ENCODE assay signal across 1 cellular context in genomic region chr16:78377312-78377711, GRCh38.
"Had no signal": no experiment of that assay in that cellular context is flagged by ENCODE, and none has a peak within 500 bp of the region (broad histone marks: within the 10 kb centered on the region; RNA-seq: fewer than 3 reads in every experiment).

No MANE protein-coding gene starts in this region.

- H3K36me3 ChIP-seq: MG63 had no signal

- H3K4me3 ChIP-seq: MG63 had no signal

- H3K27me3 ChIP-seq: MG63 had no signal

- H3K9me3 ChIP-seq: MG63 had no signal
